21 cellular contexts compared by ENCODE assay signal in genomic region chr7:42925630-42926029, GRCh38. TPM values are rescaled to one million over a fixed set of nuclear protein-coding genes. Genes with fewer than 3 reads are reported as not detected.
DNase-seq lines count a peak whose midpoint lies in the region; ATAC-seq, FAIRE-seq and TF ChIP-seq lines count a peak whose summit lies in the region.
"Had no signal": no experiment of that assay in that cellular context is flagged by ENCODE, and none has a peak within 500 bp of the region (broad histone marks: within the 10 kb centered on the region; RNA-seq: fewer than 3 reads in every experiment).

No MANE protein-coding gene starts in this region.

- H3K27ac ChIP-seq in H1 (ENCODE audit: low read depth, low read length): 0 out of 2 replicates have a peak overlapping the region, but pooled peaks have one; percentile 21
- H3K27ac ChIP-seq: esophagus squamous epithelium, gastroesophageal sphincter, PC-9, suprapubic skin, uterus had no signal

- no peak overlapping the region for H4K8ac ChIP-seq in H1 (ENCODE audit: extremely low read depth, insufficient read depth, low read length)

- H4K20me1 ChIP-seq in H1 (replicated peaks in 1 of 2; ENCODE audit: control insufficient read depth in 1 of 2, insufficient read depth in 2 of 2, low read length in 2 of 2): peaks cover 8% of the 10 kb centered on the region in 2 experiments

- no peak overlapping the region for H2AK5ac ChIP-seq in H1 (ENCODE audit: low read depth, low read length)

- H2BK120ac ChIP-seq in H1 (replicated peaks; ENCODE audit: low read depth, low read length): no peak overlapping the region

- H3K4me1 Mint-ChIP-seq in activated naive CD4-positive, alpha-beta T cell treated with anti-CD3 and anti-CD28 coated beads, Interleukin-2, amount 10 ng/mL, durations not matched to agents 7 days and 5 days: peaks cover 47% of the 10 kb centered on the region
- peaks cover 30% of the 10 kb centered on the region for H3K4me1 Mint-ChIP-seq in T-helper 17 cell
- peaks cover 53% of the 10 kb centered on the region for H3K4me1 Mint-ChIP-seq in stimulated activated naive CD8-positive, alpha-beta T cell treated with anti-CD3 and anti-CD28 coated beads, Interleukin-15, amount 100 ng/mL, for 72 hours

- 87% methylated on average over 1 of the region's 1 CpG; no CpG with 5 or more reads in 1 of the 2 experiments for WGBS in H1 (ENCODE audit: extremely low coverage in 1 of 2, insufficient coverage in 1 of 2, insufficient read length in 1 of 2, insufficient replicate concordance in 2 of 2, low coverage in 1 of 2, low lambda C conversion rate in 2 of 2, missing lambda C conversion rate in 1 of 2), 2 experiments

- no peak overlapping the region for H3K18ac ChIP-seq in H1 (ENCODE audit: extremely low read depth, low read length)

- H2BK15ac ChIP-seq in H1 (ENCODE audit: low read length): no peak overlapping the region

- FAIRE-seq in H1 (lab: Jason Lieb, UNC) (no peak), D721Med (lab: Jason Lieb, UNC) (no peak)
- FAIRE-seq: islet of Langerhans had no signal

- no peak for TF ChIP-seq RAD21 in H1 (IDR thresholded peaks at IDR 0.05 in 1 of 2, conservative IDR thresholded peaks at IDR 0.05 in 1 of 2; ENCODE audit: low read depth in 2 of 2, low read length in 2 of 2)

- no peak overlapping the region for H4K91ac ChIP-seq in H1 (replicated peaks; ENCODE audit: insufficient read length, low read length)

- TF ChIP-seq CTCF in H1 (IDR thresholded peaks at IDR 0.05; ENCODE audit: control extremely low read depth in 1 of 3, insufficient read depth in 1 of 3, low read depth in 1 of 3, low read length in 3 of 3): no peak
- no peak for TF ChIP-seq CTCF in D721Med (IDR thresholded peaks at IDR 0.05; ENCODE audit: insufficient read depth, missing control alignments)

- H3K27me3 Mint-ChIP-seq in activated naive CD4-positive, alpha-beta T cell treated with anti-CD3 and anti-CD28 coated beads, Interleukin-2, amount 10 ng/mL, durations not matched to agents 7 days and 5 days: no peaks in the 10 kb centered on the region
- no peaks in the 10 kb centered on the region for H3K27me3 Mint-ChIP-seq in T-helper 17 cell
- no peaks in the 10 kb centered on the region for H3K27me3 Mint-ChIP-seq in stimulated activated naive CD8-positive, alpha-beta T cell treated with anti-CD3 and anti-CD28 coated beads, Interleukin-15, amount 100 ng/mL, for 72 hours
- H3K27me3 Mint-ChIP-seq: CD4-positive, alpha-beta memory T cell had no signal

- no peak overlapping the region for H3K4ac ChIP-seq in H1 (replicated peaks; ENCODE audit: insufficient read length, low read depth, low read length)

- peak overlapping the region; percentile 22 for H3K27ac Mint-ChIP-seq in activated naive CD4-positive, alpha-beta T cell treated with anti-CD3 and anti-CD28 coated beads, Interleukin-2, amount 10 ng/mL, durations not matched to agents 7 days and 5 days
- H3K27ac Mint-ChIP-seq in T-helper 17 cell: peak overlapping the region; percentile 63
- peak overlapping the region; percentile 48 to 81 for H3K27ac Mint-ChIP-seq in stimulated activated naive CD8-positive, alpha-beta T cell treated with anti-CD3 and anti-CD28 coated beads, Interleukin-15, amount 100 ng/mL, for 72 hours

- ATAC-seq in T-helper 17 cell: no peak
- no peak for ATAC-seq in stimulated activated naive CD8-positive, alpha-beta T cell treated with anti-CD3 and anti-CD28 coated beads, Interleukin-15, amount 100 ng/mL, for 72 hours
- ATAC-seq: gastroesophageal sphincter had no signal

- H4K5ac ChIP-seq in H1 (ENCODE audit: insufficient read length, low read depth, low read length): no peak overlapping the region

- H3K23me2 ChIP-seq in H1 (ENCODE audit: low read depth, low read length): no peaks in the 10 kb centered on the region

- H3K79me2 ChIP-seq in H1 (ENCODE audit: control insufficient read depth in 1 of 2, insufficient read depth in 2 of 2, low read length in 2 of 2): peaks cover 15 to 58% of the 10 kb centered on the region in 2 experiments

- H3K79me1 ChIP-seq in H1 (ENCODE audit: low read depth, low read length): no peaks in the 10 kb centered on the region

- peaks cover 19 to 66% (median 51%) of the 10 kb centered on the region in 4 experiments for H3K36me3 ChIP-seq in H1 (ENCODE audit: control insufficient read depth in 2 of 4, insufficient read depth in 4 of 4, low read length in 3 of 4)
- H3K36me3 ChIP-seq: uterus had no signal

- H3K4me1 ChIP-seq in H1 (replicated peaks in 1 of 4; ENCODE audit: control insufficient read depth in 3 of 4, insufficient read depth in 4 of 4, low read length in 3 of 4): 0 out of 7 replicates have a peak, but pooled peaks cover 0 to 4% (median 0%) of the 10 kb centered on the region in 4 experiments
- H3K4me1 ChIP-seq: uterus had no signal

- H3K9me3 ChIP-seq in T-helper 17 cell (ENCODE audit: control insufficient read depth, low read length, poor library complexity, severe bottlenecking): no peaks in the 10 kb centered on the region
- H3K9me3 ChIP-seq in H1 (ENCODE audit: insufficient read depth in 2 of 2, low read depth in 1 of 2, low read length in 1 of 2): no peaks in the 10 kb centered on the region
- H3K9me3 ChIP-seq: esophagus squamous epithelium, gastroesophageal sphincter, suprapubic skin, uterus had no signal

- H3K56ac ChIP-seq in H1 (replicated peaks; ENCODE audit: insufficient read length, low read depth, low read length): no peak overlapping the region

- no peak overlapping the region for H3K9ac ChIP-seq in H1 (replicated peaks in 1 of 4; ENCODE audit: extremely low read depth in 1 of 4, low read depth in 3 of 4, low read length in 3 of 4)

- CTCF ChIA-PET in activated naive CD4-positive, alpha-beta T cell treated with anti-CD3 and anti-CD28 coated beads, Interleukin-2, amount 10 ng/mL, durations not matched to agents 7 days and 5 days (lab: Charles Lee): interaction anchor here (2.3 kb wide), 1 partner anchor 16 kb away, joined by 7 read pairs; no protein-coding TSS in a partner anchor
- CTCF ChIA-PET in H1 (lab: Charles Lee; ENCODE audit: partially characterized antibody): interaction anchor here (1.4 kb wide), 1 partner anchor 15 kb away, joined by 4 read pairs; no protein-coding TSS in a partner anchor

- no peaks in the 10 kb centered on the region for H3K27me3 ChIP-seq in H1 (replicated peaks in 1 of 4; ENCODE audit: control insufficient read depth in 3 of 4, extremely low read depth in 1 of 4, insufficient read depth in 3 of 4, low read length in 3 of 4)
- H3K27me3 ChIP-seq: esophagus squamous epithelium, gastroesophageal sphincter, suprapubic skin, uterus had no signal

- H2BK5ac ChIP-seq in H1 (ENCODE audit: low read depth, low read length): no peak overlapping the region

- peaks cover 50% of the 10 kb centered on the region for H3K36me3 Mint-ChIP-seq in activated naive CD4-positive, alpha-beta T cell treated with anti-CD3 and anti-CD28 coated beads, Interleukin-2, amount 10 ng/mL, durations not matched to agents 7 days and 5 days
- peaks cover 3% of the 10 kb centered on the region for H3K36me3 Mint-ChIP-seq in T-helper 17 cell (ENCODE audit: low read depth)

- H3K9me3 Mint-ChIP-seq in activated naive CD4-positive, alpha-beta T cell treated with anti-CD3 and anti-CD28 coated beads, Interleukin-2, amount 10 ng/mL, durations not matched to agents 7 days and 5 days: no peaks in the 10 kb centered on the region
- no peaks in the 10 kb centered on the region for H3K9me3 Mint-ChIP-seq in stimulated activated naive CD8-positive, alpha-beta T cell treated with anti-CD3 and anti-CD28 coated beads, Interleukin-15, amount 100 ng/mL, for 72 hours
- H3K9me3 Mint-ChIP-seq: CD4-positive, alpha-beta memory T cell had no signal

- no peak overlapping the region for H3K14ac ChIP-seq in H1 (ENCODE audit: insufficient read length)

- no peak overlapping the region for H3K23ac ChIP-seq in H1 (ENCODE audit: insufficient read length)

- no peak overlapping the region for H2AFZ ChIP-seq in H1 (ENCODE audit: low read length)
- H2AFZ ChIP-seq: PC-9 had no signal

- no peak overlapping the region for H3K4me2 ChIP-seq in H1 (ENCODE audit: insufficient read depth in 1 of 2, low read depth in 2 of 2, low read length in 2 of 2)
- H3K4me2 ChIP-seq: PC-9 had no signal

- no peak for TF ChIP-seq EP300 in H1 (IDR thresholded peaks at IDR 0.05; ENCODE audit: borderline replicate concordance in 1 of 2, low read depth in 2 of 2, low read length in 2 of 2)

- no peak overlapping the region for H3K4me3 Mint-ChIP-seq in activated naive CD4-positive, alpha-beta T cell treated with anti-CD3 and anti-CD28 coated beads, Interleukin-2, amount 10 ng/mL, durations not matched to agents 7 days and 5 days
- H3K4me3 Mint-ChIP-seq in T-helper 17 cell: no peak overlapping the region
- peak overlapping the region in 1 of 2 donors; percentile 38 for H3K4me3 Mint-ChIP-seq in stimulated activated naive CD8-positive, alpha-beta T cell treated with anti-CD3 and anti-CD28 coated beads, Interleukin-15, amount 100 ng/mL, for 72 hours
- H3K4me3 Mint-ChIP-seq: CD4-positive, alpha-beta memory T cell had no signal

- no peak for DNase-seq in activated naive CD4-positive, alpha-beta T cell treated with anti-CD3 and anti-CD28 coated beads, Interleukin-2, amount 10 ng/mL, durations not matched to agents 7 days and 5 days
- DNase-seq in activated naive CD4-positive, alpha-beta T cell treated with anti-CD3 and anti-CD28 coated beads, Interleukin-2, amount 50 U/mL, for 16 hours: no peak
- no peak for DNase-seq in T-helper 17 cell
- no peak for DNase-seq in H1 (ENCODE audit: low read depth in 1 of 2, low spot score in 2 of 2)
- DNase-seq in stimulated activated naive CD8-positive, alpha-beta T cell treated with anti-CD3 and anti-CD28 coated beads, Interleukin-15, amount 100 ng/mL, for 72 hours: no peak
- DNase-seq in D721Med (ENCODE audit: insufficient read length, low spot score): no peak
- no peak for DNase-seq in AG20443 (ENCODE audit: low spot score)
- DNase-seq in kidney tubule cell (ENCODE audit: low spot score): no peak
- DNase-seq: activated CD4-positive, alpha-beta T cell treated with anti-CD3 and anti-CD28 coated beads for 48 hours; CD4-positive, alpha-beta memory T cell; effector CD4-positive, alpha-beta T cell; esophagus squamous epithelium; NCI-H1092 treated with DMSO at 0.1 percent for 48 hours; NCI-H2029 treated with DMSO at 0.1 percent for 48 hours; NCI-H446 treated with DMSO at 0.1 percent for 48 hours; PC-9; SHP77 treated with DMSO at 0.1 percent for 48 hours; uterus had no signal

- no peak overlapping the region for H2BK20ac ChIP-seq in H1 (ENCODE audit: low read length)

- H2BK12ac ChIP-seq in H1 (ENCODE audit: low read depth, low read length): no peak overlapping the region

- no peak overlapping the region for H3K4me3 ChIP-seq in H1 (ENCODE audit: extremely low read depth in 1 of 4, insufficient read depth in 2 of 4, low read depth in 3 of 4, low read length in 4 of 4)
- H3K4me3 ChIP-seq: esophagus squamous epithelium, gastroesophageal sphincter, PC-9, suprapubic skin, uterus had no signal

- POLR2A ChIA-PET in H1 (lab: Charles Lee; ENCODE audit: partially characterized antibody): interaction anchor here (1.0 to 13.6 kb wide), 2 partner anchors 10 to 33 kb away, joined by 3 to 112 read pairs; partner anchors contain the start of gene C7orf25

- no peak for TF ChIP-seq POLR2A in H1 (IDR thresholded peaks at IDR 0.05; ENCODE audit: control extremely low read depth in 1 of 2, low read depth in 2 of 2, low read length in 2 of 2)

RNA-seq across cellular contexts. Expression of gene PSMA2, which starts 6.3 kb away (rescaled TPM):
- total RNA-seq in T-helper 17 cell: 10 to 100 TPM; 42.1 to 49.8 TPM
- 243 and 259 TPM in 2 replicates for total RNA-seq in H1 (2021; fragmentation: NEBNext Ultra II Directional; extraction: Animal tissue kit (Norgen Biotek cat#: 25700))
- polyA plus RNA-seq in H1 (2011; rRNA removed): 92.8 and 211 TPM in 2 replicates
- polyA plus RNA-seq in H1 (2011; cell fraction: cytosol; rRNA removed): 229 TPM
- polyA plus RNA-seq in H1 (2011; cell fraction: nucleus; rRNA removed): 27.7 TPM
- polyA plus RNA-seq in H1 (2012, experiment 1 of 2): 210 to 360 TPM (median 228 TPM) in 4 replicates
- polyA plus RNA-seq in H1 (2012, experiment 2 of 2): 126 TPM
- 330 TPM for polyA plus RNA-seq in H1 (2013, experiment 1 of 2)
- polyA plus RNA-seq in H1 (2013, experiment 2 of 2): 334 TPM
- 41.6 and 68.9 TPM in 2 replicates for polyA minus RNA-seq in H1 (2011; rRNA and poly(A)+ RNA removed)
- 62.6 TPM for polyA minus RNA-seq in H1 (2011; cell fraction: cytosol; rRNA and poly(A)+ RNA removed)
- polyA minus RNA-seq in H1 (2011; cell fraction: nucleus; rRNA and poly(A)+ RNA removed): 31.2 TPM

RNA-seq across cellular contexts. Expression of gene MRPL32, which starts 6.5 kb away (rescaled TPM):
- 10 to 100 TPM; 31.1 to 39.1 TPM for total RNA-seq in T-helper 17 cell
- total RNA-seq in H1 (2021; fragmentation: NEBNext Ultra II Directional; extraction: Animal tissue kit (Norgen Biotek cat#: 25700)): 94.0 and 97.2 TPM in 2 replicates
- polyA plus RNA-seq in H1 (2011; rRNA removed): 40.2 and 50.9 TPM in 2 replicates
- 72.1 TPM for polyA plus RNA-seq in H1 (2011; cell fraction: cytosol; rRNA removed)
- polyA plus RNA-seq in H1 (2011; cell fraction: nucleus; rRNA removed): 45.0 TPM
- polyA plus RNA-seq in H1 (2012, experiment 1 of 2): 60.3 to 89.0 TPM (median 69.3 TPM) in 4 replicates
- 42.6 TPM for polyA plus RNA-seq in H1 (2012, experiment 2 of 2)
- 123 TPM for polyA plus RNA-seq in H1 (2013, experiment 1 of 2)
- 137 TPM for polyA plus RNA-seq in H1 (2013, experiment 2 of 2)
- polyA minus RNA-seq in H1 (2011; rRNA and poly(A)+ RNA removed): 21.0 and 35.4 TPM in 2 replicates
- 29.7 TPM for polyA minus RNA-seq in H1 (2011; cell fraction: cytosol; rRNA and poly(A)+ RNA removed)
- 20.6 TPM for polyA minus RNA-seq in H1 (2011; cell fraction: nucleus; rRNA and poly(A)+ RNA removed)

RNA-seq across cellular contexts. Expression of gene C7orf25, which starts 13.8 kb away (rescaled TPM):
- total RNA-seq in T-helper 17 cell: 1 to 10 TPM; 1.9 to 2.9 TPM
- 2.6 and 4.5 TPM in 2 replicates for total RNA-seq in H1 (2021; fragmentation: NEBNext Ultra II Directional; extraction: Animal tissue kit (Norgen Biotek cat#: 25700))
- 0.70 and 1.3 TPM in 2 replicates for polyA plus RNA-seq in H1 (2011; rRNA removed)
- 3.0 TPM for polyA plus RNA-seq in H1 (2011; cell fraction: cytosol; rRNA removed)
- 1.4 TPM for polyA plus RNA-seq in H1 (2011; cell fraction: nucleus; rRNA removed)
- polyA plus RNA-seq in H1 (2012, experiment 1 of 2): 2.2 to 3.9 TPM (median 2.6 TPM) in 4 replicates
- 0.71 TPM for polyA plus RNA-seq in H1 (2012, experiment 2 of 2)
- polyA plus RNA-seq in H1 (2013, experiment 1 of 2): 4.5 TPM
- 4.0 TPM for polyA plus RNA-seq in H1 (2013, experiment 2 of 2)
- polyA minus RNA-seq in H1 (2011; rRNA and poly(A)+ RNA removed): 2.5 and 3.1 TPM in 2 replicates
- polyA minus RNA-seq in H1 (2011; cell fraction: cytosol; rRNA and poly(A)+ RNA removed): 2.1 TPM
- polyA minus RNA-seq in H1 (2011; cell fraction: nucleus; rRNA and poly(A)+ RNA removed): 7.0 TPM
